ENCODE assay signal across 21 cellular contexts in genomic region chr13:112054616-112055015, GRCh38. TPM values are rescaled to one million over a fixed set of nuclear protein-coding genes. Genes with fewer than 3 reads are reported as not detected.
"Had no signal": no experiment of that assay in that cellular context is flagged by ENCODE, and none has a peak within 500 bp of the region (broad histone marks: within the 10 kb centered on the region; RNA-seq: fewer than 3 reads in every experiment).

No MANE protein-coding gene starts in this region.

- H3K27ac ChIP-seq: body of pancreas, coronary artery, esophagus muscularis mucosa, hepatocyte, ovary had no signal

- H3K36me3 ChIP-seq: esophagus muscularis mucosa, ovary had no signal

- H3K4me3 ChIP-seq: body of pancreas, hepatocyte, mucosa of descending colon, ovary had no signal

- H3K36me3 Mint-ChIP-seq: activated naive CD4-positive, alpha-beta T cell treated with anti-CD3 and anti-CD28 coated beads, Interleukin-2, amount 50 U/mL, for 24 hours had no signal

- H3K4me1 Mint-ChIP-seq: activated naive CD4-positive, alpha-beta T cell treated with anti-CD3 and anti-CD28 coated beads, Interleukin-2, amount 50 U/mL, for 24 hours; central memory CD8-positive, alpha-beta T cell; memory B cell had no signal

- H2AFZ ChIP-seq: hepatocyte had no signal

- DNase-seq: activated CD4-positive, alpha-beta T cell treated with anti-CD3 and anti-CD28 coated beads, Interleukin-2, amount 50 U/mL, for 4 hours; activated CD8-positive, alpha-beta memory T cell treated with anti-CD3 and anti-CD28 coated beads, Interleukin-2, amount 50 U/mL, for 4 hours; amniotic stem cell; body of pancreas; left ventricle myocardium superior; mucosa of descending colon; naive thymus-derived CD8-positive, alpha-beta T cell; ovary; SHP77 treated with DMSO at 0.1 percent for 48 hours had no signal

- H3K4me3 Mint-ChIP-seq: central memory CD8-positive, alpha-beta T cell; memory B cell had no signal

- H3K79me2 ChIP-seq: hepatocyte had no signal

- H3K9me3 Mint-ChIP-seq: activated naive CD4-positive, alpha-beta T cell treated with anti-CD3 and anti-CD28 coated beads, Interleukin-2, amount 50 U/mL, for 24 hours; central memory CD8-positive, alpha-beta T cell; memory B cell had no signal

- H3K4me2 ChIP-seq: hepatocyte had no signal

- H3K9me3 ChIP-seq: body of pancreas, esophagus muscularis mucosa, mucosa of descending colon, ovary had no signal

- H3K27me3 ChIP-seq: ovary had no signal

- H3K27ac Mint-ChIP-seq: activated naive CD4-positive, alpha-beta T cell treated with anti-CD3 and anti-CD28 coated beads, Interleukin-2, amount 50 U/mL, for 24 hours had no signal

- ATAC-seq: activated CD4-positive, CD25-positive, alpha-beta regulatory T cell treated with anti-CD3 and anti-CD28 coated beads, Interleukin-2, amount 50 U/mL, for 24 hours; body of pancreas; left ventricle myocardium superior; mucosa of descending colon; naive thymus-derived CD8-positive, alpha-beta T cell; sciatic nerve had no signal

RNA-seq across cellular contexts. Expression of gene SOX1, which starts 12.3 kb away (rescaled TPM):
- total RNA-seq: body of pancreas; hepatocyte; left ventricle myocardium superior; naive thymus-derived CD8-positive, alpha-beta T cell; ovary; pulmonary artery endothelial cell; sciatic nerve; T-helper 2 cell treated with Interferon-gamma antibody and Interleukin-4, amounts not matched to agents 100 ng/mL and 5 ng/mL, for 36 hours; urinary bladder had no signal
- polyA plus RNA-seq: keratinocyte; naive thymus-derived CD8-positive, alpha-beta T cell; ovary; urinary bladder had no signal
